Comparison of ENCODE assay signal across 1 cellular context in the genomic region with DNA sequence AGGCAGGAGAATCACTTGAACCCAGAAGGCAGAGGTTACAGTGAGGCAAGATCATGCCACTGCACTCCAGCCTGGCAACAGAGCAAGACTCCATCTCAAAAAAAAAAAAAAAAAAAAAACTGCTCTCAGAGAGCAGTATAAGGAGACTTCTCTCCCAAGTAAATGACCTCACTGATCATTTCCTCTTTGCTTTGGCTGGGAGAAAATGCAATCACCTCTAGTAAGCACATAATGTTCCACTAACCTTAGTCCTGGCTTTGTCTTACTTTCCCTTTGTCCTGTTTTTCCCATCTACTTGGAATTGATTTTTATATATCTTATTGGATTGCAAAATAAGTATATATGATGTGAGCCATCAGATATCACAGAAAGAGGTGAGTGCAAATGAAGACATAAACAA.
TF ChIP-seq lines count a peak whose summit lies in the region.

No MANE protein-coding gene starts in this region.

TF ChIP-seq in HepG2, 621 proteins besides CTCF, POLR2A, EP300 and RAD21 (continued from another document):
- no peak for TF ChIP-seq ZXDC (CRISPR knock-in tag; IDR thresholded peaks at IDR 0.05)
- no peak for TF ChIP-seq ZNF230 (CRISPR knock-in tag; IDR thresholded peaks at IDR 0.05)
- TF ChIP-seq AKAP8 (CRISPR knock-in tag; IDR thresholded peaks at IDR 0.05): no peak
- no peak for TF ChIP-seq PHF8 (CRISPR knock-in tag; IDR thresholded peaks at IDR 0.05)
- TF ChIP-seq ZNF17 (CRISPR knock-in tag; IDR thresholded peaks at IDR 0.05): no peak
- TF ChIP-seq ZNF607 (CRISPR knock-in tag; IDR thresholded peaks at IDR 0.05; ENCODE audit: borderline replicate concordance): no peak
- no peak for TF ChIP-seq ZNF652 (CRISPR knock-in tag; IDR thresholded peaks at IDR 0.05; ENCODE audit: borderline replicate concordance, low read depth)
- TF ChIP-seq GLI4 (CRISPR knock-in tag; IDR thresholded peaks at IDR 0.05; ENCODE audit: borderline replicate concordance): no peak
- no peak for TF ChIP-seq CEBPB (IDR thresholded peaks at IDR 0.05; ENCODE audit: borderline replicate concordance, low read depth, low read length)
- TF ChIP-seq HDAC2 (CRISPR knock-in tag; IDR thresholded peaks at IDR 0.05): no peak
- TF ChIP-seq ZNF253 (CRISPR knock-in tag; IDR thresholded peaks at IDR 0.05; ENCODE audit: borderline replicate concordance): no peak
- TF ChIP-seq AGO1 (IDR thresholded peaks at IDR 0.05; ENCODE audit: low read depth, low read length, poor library complexity, severe bottlenecking): no peak
- TF ChIP-seq SRY (CRISPR knock-in tag; IDR thresholded peaks at IDR 0.05): no peak
- TF ChIP-seq, protein P1, sequence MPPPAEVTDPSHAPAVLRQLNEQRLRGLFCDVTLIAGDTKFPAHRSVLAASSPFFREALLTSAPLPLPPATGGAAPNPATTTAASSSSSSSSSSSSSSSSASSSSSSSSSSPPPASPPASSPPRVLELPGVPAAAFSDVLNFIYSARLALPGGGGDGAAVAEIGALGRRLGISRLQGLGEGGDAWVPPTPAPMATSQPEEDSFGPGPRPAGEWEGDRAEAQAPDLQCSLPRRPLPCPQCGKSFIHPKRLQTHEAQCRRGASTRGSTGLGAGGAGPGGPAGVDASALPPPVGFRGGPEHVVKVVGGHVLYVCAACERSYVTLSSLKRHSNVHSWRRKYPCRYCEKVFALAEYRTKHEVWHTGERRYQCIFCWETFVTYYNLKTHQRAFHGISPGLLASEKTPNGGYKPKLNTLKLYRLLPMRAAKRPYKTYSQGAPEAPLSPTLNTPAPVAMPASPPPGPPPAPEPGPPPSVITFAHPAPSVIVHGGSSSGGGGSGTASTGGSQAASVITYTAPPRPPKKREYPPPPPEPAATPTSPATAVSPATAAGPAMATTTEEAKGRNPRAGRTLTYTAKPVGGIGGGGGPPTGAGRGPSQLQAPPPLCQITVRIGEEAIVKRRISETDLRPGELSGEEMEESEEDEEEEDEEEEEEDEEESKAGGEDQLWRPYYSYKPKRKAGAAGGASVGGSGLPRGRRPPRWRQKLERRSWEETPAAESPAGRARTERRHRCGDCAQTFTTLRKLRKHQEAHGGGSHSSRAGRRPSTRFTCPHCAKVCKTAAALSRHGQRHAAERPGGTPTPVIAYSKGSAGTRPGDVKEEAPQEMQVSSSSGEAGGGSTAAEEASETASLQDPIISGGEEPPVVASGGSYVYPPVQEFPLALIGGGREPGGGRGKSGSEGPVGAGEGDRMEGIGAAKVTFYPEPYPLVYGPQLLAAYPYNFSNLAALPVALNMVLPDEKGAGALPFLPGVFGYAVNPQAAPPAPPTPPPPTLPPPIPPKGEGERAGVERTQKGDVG (CRISPR knock-in tag; IDR thresholded peaks at IDR 0.05; ENCODE audit: borderline replicate concordance): no peak
- no peak for TF ChIP-seq RAD51 (IDR thresholded peaks at IDR 0.05; ENCODE audit: borderline replicate concordance)
- TF ChIP-seq MEIS1 (CRISPR knock-in tag; IDR thresholded peaks at IDR 0.05; ENCODE audit: borderline replicate concordance): no peak
- no peak for TF ChIP-seq CSRNP1 (CRISPR knock-in tag; IDR thresholded peaks at IDR 0.05)
- no peak for TF ChIP-seq TSC22D2 (CRISPR knock-in tag; IDR thresholded peaks at IDR 0.05; ENCODE audit: borderline replicate concordance)
- no peak for TF ChIP-seq JUN (CRISPR knock-in tag; IDR thresholded peaks at IDR 0.05)
